20 cellular contexts compared by ENCODE assay signal in genomic region chr15:25181290-25182097, GRCh38.
DNase-seq lines count a peak whose midpoint lies in the region; ATAC-seq and TF ChIP-seq lines count a peak whose summit lies in the region.
"Had no signal": no experiment of that assay in that cellular context is flagged by ENCODE, and none has a peak within 500 bp of the region (broad histone marks: within the 10 kb centered on the region; RNA-seq: fewer than 3 reads in every experiment).

No MANE protein-coding gene starts in this region.

- no peak for TF ChIP-seq CTCF in dorsolateral prefrontal cortex (IDR thresholded peaks at IDR 0.05 in 54 of 56, conservative IDR thresholded peaks at IDR 0.05 in 2 of 56; ENCODE audit: low read depth in 1 of 56, partially characterized antibody in 56 of 56)
- no peak for TF ChIP-seq CTCF in tibial artery (IDR thresholded peaks at IDR 0.05)

- intact Hi-C loops in dorsolateral prefrontal cortex (cut with DNase I) (no loop called here), tibial artery (cut with DNase I; ENCODE audit: low total_unique reads) (no loop called here)

- no peak for ATAC-seq in activated T-cell treated with anti-CD3 and anti-CD28 coated beads, Interleukin-2, amount 50 U/mL, for 72 hours (replicated peaks in 1 of 2)
- ATAC-seq in HG03135 (IDR thresholded peaks at IDR 0.05; ENCODE audit: unreplicated experiment), result no peak
- ATAC-seq: effector memory CD8-positive, alpha-beta T cell had no signal

- no peaks in the 10 kb centered on the region for H3K36me3 ChIP-seq in tibial artery
- H3K36me3 ChIP-seq: neutrophil had no signal

- no peak overlapping the region for H3K4me3 Mint-ChIP-seq in activated T-cell treated with anti-CD3 and anti-CD28 coated beads, Interleukin-2, amount 50 U/mL, for 72 hours
- H3K4me3 Mint-ChIP-seq: effector memory CD8-positive, alpha-beta T cell; IgD-negative memory B cell; memory B cell; stimulated activated naive CD8-positive, alpha-beta T cell treated with anti-CD3 and anti-CD28 coated beads, Interleukin-15, Interleukin-2, amounts not matched to agents 100 ng/mL and 50 ng/mL, for 24 hours had no signal

- H3K4me1 Mint-ChIP-seq in activated T-cell treated with anti-CD3 and anti-CD28 coated beads, Interleukin-2, amount 50 U/mL, for 72 hours (ENCODE audit: low read depth), result no peaks in the 10 kb centered on the region
- H3K4me1 Mint-ChIP-seq: IgD-negative memory B cell, memory B cell had no signal

- H3K4me1 ChIP-seq in tibial artery, result no peaks in the 10 kb centered on the region

- no peaks in the 10 kb centered on the region for H3K27me3 Mint-ChIP-seq in activated T-cell treated with anti-CD3 and anti-CD28 coated beads, Interleukin-2, amount 50 U/mL, for 72 hours (ENCODE audit: low read depth)
- H3K27me3 Mint-ChIP-seq: effector memory CD8-positive, alpha-beta T cell; IgD-negative memory B cell; memory B cell; stimulated activated naive CD8-positive, alpha-beta T cell treated with anti-CD3 and anti-CD28 coated beads, Interleukin-15, Interleukin-2, amounts not matched to agents 100 ng/mL and 50 ng/mL, for 24 hours had no signal

- DNase-seq in activated T-cell treated with anti-CD3 and anti-CD28 coated beads, Interleukin-2, amount 50 U/mL, for 1 hour, result peak; percentile 4
- no peak for DNase-seq in activated T-cell treated with anti-CD3 and anti-CD28 coated beads, Interleukin-2, amount 50 U/mL, for 72 hours
- DNase-seq in dorsolateral prefrontal cortex (peak; percentile 1 to 39 (median 18)), mesenteric fat pad (ENCODE audit: low spot score) (peak; percentile 89), tibial artery (peak; percentile 13 to 35), superior temporal gyrus (ENCODE audit: extremely low spot score) (no peak), NCI-H1436 (lab: John Stamatoyannopoulos, UW) (no peak)
- DNase-seq: 8988T; activated naive CD4-positive, alpha-beta T cell; DMS79; effector memory CD8-positive, alpha-beta T cell; SHP77 treated with DMSO at 0.1 percent for 48 hours; stimulated activated CD4-positive, alpha-beta T cell treated with anti-CD3 and anti-CD28 coated beads, Interleukin-12 subunit alpha, Interleukin-12 subunit beta, amount 100 ng/mL, for 4 hours; T-helper 9 cell had no signal

- peaks cover 5 to 8% of the 10 kb centered on the region in 2 donors for H3K9me3 Mint-ChIP-seq in activated T-cell treated with anti-CD3 and anti-CD28 coated beads, Interleukin-2, amount 50 U/mL, for 72 hours
- H3K9me3 Mint-ChIP-seq: stimulated activated naive CD8-positive, alpha-beta T cell treated with anti-CD3 and anti-CD28 coated beads, Interleukin-15, Interleukin-2, amounts not matched to agents 100 ng/mL and 50 ng/mL, for 24 hours had no signal

- H3K9me3 ChIP-seq in tibial artery, result peaks cover 0 to 69% (median 56%) of the 10 kb centered on the region in 3 donors

- H3K27ac Mint-ChIP-seq in activated T-cell treated with anti-CD3 and anti-CD28 coated beads, Interleukin-2, amount 50 U/mL, for 72 hours, result no peak overlapping the region
- H3K27ac Mint-ChIP-seq: effector memory CD8-positive, alpha-beta T cell; memory B cell; stimulated activated naive CD8-positive, alpha-beta T cell treated with anti-CD3 and anti-CD28 coated beads, Interleukin-15, Interleukin-2, amounts not matched to agents 100 ng/mL and 50 ng/mL, for 24 hours had no signal

- H3K4me3 ChIP-seq in dorsolateral prefrontal cortex (no peak overlapping the region), tibial artery (no peak overlapping the region)

- no peak overlapping the region for H3K27ac ChIP-seq in dorsolateral prefrontal cortex
- no peak overlapping the region for H3K27ac ChIP-seq in tibial artery
- H3K27ac ChIP-seq: C4-2B, neutrophil had no signal

- H3K27me3 ChIP-seq in dorsolateral prefrontal cortex (no peaks in the 10 kb centered on the region), tibial artery (no peaks in the 10 kb centered on the region)
- H3K27me3 ChIP-seq: neutrophil had no signal

- H3K36me3 Mint-ChIP-seq in activated T-cell treated with anti-CD3 and anti-CD28 coated beads, Interleukin-2, amount 50 U/mL, for 72 hours (ENCODE audit: insufficient read depth in 2 of 2), result peaks cover 4 to 5% of the 10 kb centered on the region in 2 donors
- H3K36me3 Mint-ChIP-seq: IgD-negative memory B cell, memory B cell had no signal

Comparison
In these comparisons a context has a peak if more than half of its experiments do, and no peak if none do; other contexts are left out.
1. DNase-seq: peak in activated T-cell treated with anti-CD3 and anti-CD28 coated beads, Interleukin-2, amount 50 U/mL, for 1 hour (single experiment), dorsolateral prefrontal cortex (10 of 10), mesenteric fat pad (single experiment) and tibial artery (2 of 2); none in activated T-cell treated with anti-CD3 and anti-CD28 coated beads, Interleukin-2, amount 50 U/mL, for 72 hours (0 of 2), superior temporal gyrus (single experiment) and NCI-H1436 (single experiment).